ENCODE assay signal across 8 cellular contexts in genomic region chr11:119481667-119482400, GRCh38. TPM values are rescaled to one million over a fixed set of nuclear protein-coding genes. Genes with fewer than 3 reads are reported as not detected.
DNase-seq lines count a peak whose midpoint lies in the region; ATAC-seq, FAIRE-seq and TF ChIP-seq lines count a peak whose summit lies in the region.

No MANE protein-coding gene starts in this region.

- H3K27me3 ChIP-seq in BE2C, result no peaks in the 10 kb centered on the region

- no peaks in the 10 kb centered on the region for H3K36me3 Mint-ChIP-seq in chondrocyte (ENCODE audit: low read depth)
- peaks cover 2% of the 10 kb centered on the region for H3K36me3 Mint-ChIP-seq in memory B cell

- TF ChIP-seq CTCF in BE2C (IDR thresholded peaks at IDR 0.05; ENCODE audit: low read depth, low read length), result no peak
- peak; percentile 3 for TF ChIP-seq CTCF in chondrocyte (IDR thresholded peaks at IDR 0.05)

- peaks cover 10% of the 10 kb centered on the region for H3K4me1 ChIP-seq in BE2C

- H3K36me3 ChIP-seq in BE2C, result no peaks in the 10 kb centered on the region

- H3K4me1 Mint-ChIP-seq in chondrocyte (ENCODE audit: low read depth) (peaks cover 4% of the 10 kb centered on the region), memory B cell (peaks cover 10% of the 10 kb centered on the region)

- H3K4me3 Mint-ChIP-seq in chondrocyte (ENCODE audit: unreplicated experiment) (no peak overlapping the region), memory B cell (no peak overlapping the region)

- peak; percentile 29 for DNase-seq in BE2C
- no peak for DNase-seq in chondrocyte (ENCODE audit: low spot score)
- no peak for DNase-seq in memory B cell (ENCODE audit: low spot score in 2 of 2)
- no peak for DNase-seq in HT-29 (ENCODE audit: low spot score)
- DNase-seq in midbrain (lab: John Stamatoyannopoulos, UW), result no peak
- DNase-seq in GM12892 (ENCODE audit: insufficient read length), result no peak

- ATAC-seq in HG02571 (IDR thresholded peaks at IDR 0.05; ENCODE audit: unreplicated experiment) (peak; percentile 14), memory B cell (ENCODE audit: low read depth) (peak; percentile 10), HG02623 (IDR thresholded peaks at IDR 0.05; ENCODE audit: unreplicated experiment) (no peak)

- no peaks in the 10 kb centered on the region for H3K9me3 ChIP-seq in BE2C

- FAIRE-seq in GM12892 (lab: Jason Lieb, UNC), result no peak

- peaks cover 53% of the 10 kb centered on the region for H3K27me3 Mint-ChIP-seq in chondrocyte (ENCODE audit: low read depth)
- H3K27me3 Mint-ChIP-seq in memory B cell, result peaks cover 33% of the 10 kb centered on the region

- H3K27ac Mint-ChIP-seq in chondrocyte (ENCODE audit: unreplicated experiment) (no peak overlapping the region), memory B cell (no peak overlapping the region)

- no peaks in the 10 kb centered on the region for H3K9me3 Mint-ChIP-seq in chondrocyte (ENCODE audit: low read depth)
- H3K9me3 Mint-ChIP-seq in memory B cell, result no peaks in the 10 kb centered on the region

- H3K4me3 ChIP-seq in BE2C (ENCODE audit: low read depth, low read length), result no peak overlapping the region

- TF ChIP-seq POLR2A in GM12892 (IDR thresholded peaks at IDR 0.05; ENCODE audit: low read depth, low read length), result no peak

RNA-seq across cellular contexts. Expression of gene THY1, which starts 58.9 kb away (rescaled TPM):
- 1,337 TPM for polyA plus RNA-seq in BE2C (2012; ENCODE audit: insufficient read depth, insufficient read length, low read depth)
- total RNA-seq in chondrocyte, result 198 to 219 TPM (median 215 TPM) in 3 replicates
- total RNA-seq in HT-29 (2014; rRNA removed; shearing (Covaris generic)), result 0.18 and 0.25 TPM in 2 replicates
- polyA plus RNA-seq in GM12892 (2012; ENCODE audit: missing spikeins), result 18.3 TPM

Comparison
In these comparisons a context has a peak if more than half of its experiments do, and no peak if none do; other contexts are left out.
1. RNA of gene THY1, which starts 58.9 kb away (total RNA-seq): 198 to 219 TPM in chondrocyte; 0.18 to 0.25 TPM in HT-29; every median in the first group is over 100 times any median in the second.